Comparison of ENCODE assay signal across 18 cellular contexts in the genomic region with DNA sequence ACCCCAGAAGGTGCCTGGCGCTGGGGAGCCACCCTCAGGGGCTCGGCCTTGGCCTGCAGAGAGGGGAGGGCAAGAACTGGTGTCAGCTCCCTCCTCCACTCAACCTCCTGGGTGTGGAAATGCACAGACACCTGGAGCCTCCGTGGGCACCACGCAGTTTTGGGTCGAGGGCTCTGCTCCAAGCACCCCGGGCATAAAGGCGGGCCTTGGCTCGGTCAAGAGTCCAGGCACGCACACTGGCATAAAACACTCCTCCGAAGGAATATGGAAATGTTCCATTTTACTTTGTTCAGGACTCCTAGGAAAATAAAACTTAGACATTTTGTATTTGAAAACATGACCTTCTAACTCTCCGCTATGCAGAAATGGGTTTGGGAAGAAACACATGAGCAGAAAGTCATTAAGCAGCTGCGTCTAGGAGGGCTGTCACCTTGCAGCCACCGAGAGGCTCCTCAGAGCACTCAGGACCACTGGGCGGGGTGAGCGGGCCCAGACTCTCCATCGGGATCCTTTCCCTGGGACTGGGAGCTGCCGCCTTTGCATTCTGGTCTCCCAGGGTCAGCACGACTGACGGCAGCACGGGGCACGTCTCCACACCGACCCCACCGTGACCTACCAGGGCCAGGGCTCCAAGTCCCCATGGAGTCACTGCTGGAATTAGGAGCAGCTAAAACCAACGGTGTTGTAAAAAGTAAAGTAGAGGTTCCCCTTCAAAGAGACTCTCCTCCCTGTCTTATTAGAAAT. TPM values are rescaled to one million over a fixed set of nuclear protein-coding genes. Genes with fewer than 3 reads are reported as not detected.
"Had no signal": no experiment of that assay in that cellular context is flagged by ENCODE, and none has a peak within 500 bp of the region (broad histone marks: within the 10 kb centered on the region; RNA-seq: fewer than 3 reads in every experiment).

No MANE protein-coding gene starts in this region.

- H3K4me1 ChIP-seq: gastrocnemius medialis, pancreas, prostate gland, right lobe of liver had no signal

- H3K9me3 ChIP-seq: esophagus muscularis mucosa, mucosa of descending colon, pancreas, prostate gland, right lobe of liver, tibial artery had no signal

- H3K36me3 Mint-ChIP-seq: immature natural killer cell had no signal

- H3K4me3 Mint-ChIP-seq: dendritic cell treated with granulocyte-macrophage colony-stimulating factor and Interleukin-4, amounts not matched to agents 40 ng/mL and 50 ng/mL, for 4 days; effector memory CD8-positive, alpha-beta T cell; immature natural killer cell; naive thymus-derived CD8-positive, alpha-beta T cell; neural crest cell had no signal

- H3K27ac Mint-ChIP-seq: dendritic cell treated with granulocyte-macrophage colony-stimulating factor and Interleukin-4, amounts not matched to agents 40 ng/mL and 50 ng/mL, for 4 days; effector memory CD8-positive, alpha-beta T cell; immature natural killer cell; naive thymus-derived CD8-positive, alpha-beta T cell had no signal

- ATAC-seq: effector memory CD8-positive, alpha-beta T cell; gastrocnemius medialis; mucosa of descending colon; naive thymus-derived CD8-positive, alpha-beta T cell; pancreas had no signal

- H3K9me3 Mint-ChIP-seq: dendritic cell treated with granulocyte-macrophage colony-stimulating factor and Interleukin-4, amounts not matched to agents 40 ng/mL and 50 ng/mL, for 4 days; effector memory CD8-positive, alpha-beta T cell had no signal

- H3K4me3 ChIP-seq: esophagus muscularis mucosa, gastrocnemius medialis, mucosa of descending colon, pancreas, prostate gland, right lobe of liver, skin epidermis, tibial artery had no signal

- H3K27me3 ChIP-seq: esophagus muscularis mucosa, pancreas, right lobe of liver, tibial artery had no signal

- H3K36me3 ChIP-seq: esophagus muscularis mucosa, gastrocnemius medialis, pancreas, prostate gland, right lobe of liver, tibial artery had no signal

- DNase-seq: effector memory CD8-positive, alpha-beta T cell; gastrocnemius medialis; immature natural killer cell; naive thymus-derived CD8-positive, alpha-beta T cell; nucleus accumbens; right lobe of liver; stimulated activated CD4-positive, alpha-beta T cell treated with anti-CD3 and anti-CD28 coated beads, Interleukin-12 subunit alpha, Interleukin-12 subunit beta, amount 100 ng/mL, for 4 hours; stimulated activated naive CD4-positive, alpha-beta T cell had no signal

- H3K27ac ChIP-seq: epithelial cell of prostate, esophagus muscularis mucosa, gastrocnemius medialis, pancreas, prostate gland, right lobe of liver, skin epidermis, tibial artery had no signal

RNA-seq across cellular contexts. Expression of a gene that starts 46.0 kb away (rescaled TPM):
- total RNA-seq: fibroblast of villous mesenchyme; naive thymus-derived CD8-positive, alpha-beta T cell had no signal
- polyA plus RNA-seq: immature natural killer cell; naive thymus-derived CD8-positive, alpha-beta T cell had no signal
